18 cellular contexts compared by ENCODE assay signal in the genomic region with DNA sequence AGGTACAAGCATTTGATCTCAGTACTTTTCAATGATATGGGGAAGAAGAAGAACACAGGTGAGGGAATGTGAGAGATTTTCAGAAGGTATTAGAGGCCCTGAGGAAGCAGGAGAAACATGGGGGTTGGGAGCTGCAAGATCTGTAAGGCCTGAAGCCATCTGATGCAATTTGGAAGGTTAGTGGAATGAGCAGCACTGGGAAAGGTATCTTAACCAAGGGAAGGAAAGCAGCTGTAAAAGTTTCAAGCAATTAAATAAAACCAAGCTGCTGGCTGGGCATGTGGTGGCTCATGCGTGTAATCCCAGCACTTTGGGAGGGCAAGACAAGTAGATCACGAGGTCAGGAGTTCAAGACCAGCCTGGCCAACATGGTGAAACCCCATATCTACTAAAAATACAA.
DNase-seq lines count a peak whose midpoint lies in the region; ATAC-seq, FAIRE-seq and TF ChIP-seq lines count a peak whose summit lies in the region.
"Had no signal": no experiment of that assay in that cellular context is flagged by ENCODE, and none has a peak within 500 bp of the region (broad histone marks: within the 10 kb centered on the region; RNA-seq: fewer than 3 reads in every experiment).

No MANE protein-coding gene starts in this region.

- DNase-seq in activated CD4-positive, alpha-beta T cell treated with anti-CD3 and anti-CD28 coated beads, Interleukin-2, amount 10 ng/mL, durations not matched to agents 7 days and 5 days, result no peak
- DNase-seq in activated CD4-positive, alpha-beta T cell treated with anti-CD3 and anti-CD28 coated beads, Interleukin-2, amount 50 U/mL, for 1 hour, result no peak
- DNase-seq in CD4-positive, alpha-beta T cell, result no peak
- DNase-seq in islet precursor cell (peak; percentile 51), H54 (ENCODE audit: insufficient read length, low spot score) (no peak), NOMO-1 treated with dmso at 0.1 percent for 144 hours (lab: John Stamatoyannopoulos, UW; ENCODE audit: unreplicated experiment) (no peak)
- DNase-seq: DMS 273 treated with DMSO at 0.1 percent for 48 hours, KBM-7, NCI-H1436, NCI-H2029, NCI-H2171, NCI-H446, NCI-H69 had no signal

- H3K27ac Mint-ChIP-seq in activated CD4-positive, alpha-beta T cell treated with anti-CD3 and anti-CD28 coated beads, Interleukin-2, amount 10 ng/mL, durations not matched to agents 7 days and 5 days, result peak overlapping the region; percentile 17
- peak overlapping the region; percentile 84 for H3K27ac Mint-ChIP-seq in CD4-positive, alpha-beta T cell
- H3K27ac Mint-ChIP-seq in activated T-helper 17 cell treated with anti-CD3 and anti-CD28 coated beads, Interleukin-2, amount 50 U/mL, for 72 hours, result peak overlapping the region; percentile 16

- no peak for ATAC-seq in CD4-positive, alpha-beta T cell (ENCODE audit: poor library complexity)
- ATAC-seq in activated T-helper 17 cell treated with anti-CD3 and anti-CD28 coated beads, Interleukin-2, amount 50 U/mL, for 72 hours (replicated peaks), result no peak
- ATAC-seq in HG03175 (IDR thresholded peaks at IDR 0.05; ENCODE audit: unreplicated experiment), result no peak

- H3K36me3 Mint-ChIP-seq in activated CD4-positive, alpha-beta T cell treated with anti-CD3 and anti-CD28 coated beads, Interleukin-2, amount 10 ng/mL, durations not matched to agents 7 days and 5 days (ENCODE audit: low read depth), result peaks cover 14% of the 10 kb centered on the region
- no peaks in the 10 kb centered on the region for H3K36me3 Mint-ChIP-seq in CD4-positive, alpha-beta T cell (ENCODE audit: low read depth)
- no peaks in the 10 kb centered on the region for H3K36me3 Mint-ChIP-seq in activated T-helper 17 cell treated with anti-CD3 and anti-CD28 coated beads, Interleukin-2, amount 50 U/mL, for 72 hours (ENCODE audit: low read depth)

- H3K4me1 Mint-ChIP-seq in activated CD4-positive, alpha-beta T cell treated with anti-CD3 and anti-CD28 coated beads, Interleukin-2, amount 10 ng/mL, durations not matched to agents 7 days and 5 days, result peaks cover 53% of the 10 kb centered on the region
- peaks cover 51% of the 10 kb centered on the region for H3K4me1 Mint-ChIP-seq in CD4-positive, alpha-beta T cell (ENCODE audit: low read depth)
- H3K4me1 Mint-ChIP-seq in activated T-helper 17 cell treated with anti-CD3 and anti-CD28 coated beads, Interleukin-2, amount 50 U/mL, for 72 hours, result peaks cover 35% of the 10 kb centered on the region

- no peaks in the 10 kb centered on the region for H3K9me3 ChIP-seq in CD4-positive, alpha-beta T cell (ENCODE audit: control insufficient read depth, low read length)

- CTCF ChIA-PET in activated CD4-positive, alpha-beta T cell treated with anti-CD3 and anti-CD28 coated beads, Interleukin-2, amount 10 ng/mL, durations not matched to agents 7 days and 5 days (lab: Charles Lee), result interaction anchor here (1.1 kb wide), 2 partner anchors 10 to 299 kb away, joined by 3 to 5 read pairs; no protein-coding TSS in a partner anchor
- CTCF ChIA-PET in CD4-positive, alpha-beta T cell (lab: Charles Lee), result no interaction called here

- no peaks in the 10 kb centered on the region for H3K27me3 Mint-ChIP-seq in activated CD4-positive, alpha-beta T cell treated with anti-CD3 and anti-CD28 coated beads, Interleukin-2, amount 10 ng/mL, durations not matched to agents 7 days and 5 days
- H3K27me3 Mint-ChIP-seq in CD4-positive, alpha-beta T cell, result no peaks in the 10 kb centered on the region
- no peaks in the 10 kb centered on the region for H3K27me3 Mint-ChIP-seq in activated T-helper 17 cell treated with anti-CD3 and anti-CD28 coated beads, Interleukin-2, amount 50 U/mL, for 72 hours

- POLR2A ChIA-PET in activated CD4-positive, alpha-beta T cell treated with anti-CD3 and anti-CD28 coated beads, Interleukin-2, amount 10 ng/mL, durations not matched to agents 7 days and 5 days (lab: Charles Lee), result interaction anchor here (0.5 kb wide), 1 partner anchor 296 kb away, joined by 3 read pairs; no protein-coding TSS in a partner anchor
- POLR2A ChIA-PET in CD4-positive, alpha-beta T cell (lab: Charles Lee), result interaction anchor here (0.9 to 2.2 kb wide), 2 partner anchors 11 to 104 kb away, joined by 5 to 13 read pairs; a partner anchor contains a TSS

- no peak overlapping the region for H3K27ac ChIP-seq in CD4-positive, alpha-beta T cell (ENCODE audit: low read depth, low read length)
- H3K27ac ChIP-seq: BLaER1 had no signal

- intact Hi-C loops in CD4-positive, alpha-beta T cell (cut with DNase I, micrococcal nuclease), result no loop called here

- no peak for TF ChIP-seq POLR2A in H54 (IDR thresholded peaks at IDR 0.05; ENCODE audit: low read depth, low read length)

- peaks cover 12% of the 10 kb centered on the region for H3K9me3 Mint-ChIP-seq in activated CD4-positive, alpha-beta T cell treated with anti-CD3 and anti-CD28 coated beads, Interleukin-2, amount 10 ng/mL, durations not matched to agents 7 days and 5 days
- no peaks in the 10 kb centered on the region for H3K9me3 Mint-ChIP-seq in CD4-positive, alpha-beta T cell
- no peaks in the 10 kb centered on the region for H3K9me3 Mint-ChIP-seq in activated T-helper 17 cell treated with anti-CD3 and anti-CD28 coated beads, Interleukin-2, amount 50 U/mL, for 72 hours

- no peak for FAIRE-seq in H54 (lab: Jason Lieb, UNC)
- FAIRE-seq: A204.1, GM12892 had no signal

- no peaks in the 10 kb centered on the region for H3K27me3 ChIP-seq in CD4-positive, alpha-beta T cell (ENCODE audit: control insufficient read depth, insufficient read depth, low read length)
- H3K27me3 ChIP-seq: BLaER1 had no signal

- H3K4me3 Mint-ChIP-seq in activated CD4-positive, alpha-beta T cell treated with anti-CD3 and anti-CD28 coated beads, Interleukin-2, amount 10 ng/mL, durations not matched to agents 7 days and 5 days, result no peak overlapping the region
- H3K4me3 Mint-ChIP-seq in CD4-positive, alpha-beta T cell, result no peak overlapping the region
- no peak overlapping the region for H3K4me3 Mint-ChIP-seq in activated T-helper 17 cell treated with anti-CD3 and anti-CD28 coated beads, Interleukin-2, amount 50 U/mL, for 72 hours

- no peak for TF ChIP-seq CTCF in CD4-positive, alpha-beta T cell (IDR thresholded peaks at IDR 0.05)

Comparison
In these comparisons a context has a peak if more than half of its experiments do, and no peak if none do; other contexts are left out.
1. H3K27ac Mint-ChIP-seq: peak in every context shown above with its lines; median percentile 84 in CD4-positive, alpha-beta T cell; 17 in activated CD4-positive, alpha-beta T cell treated with anti-CD3 and anti-CD28 coated beads, Interleukin-2, amount 10 ng/mL, durations not matched to agents 7 days and 5 days; 16 in activated T-helper 17 cell treated with anti-CD3 and anti-CD28 coated beads, Interleukin-2, amount 50 U/mL, for 72 hours.